Comparison of ENCODE assay signal across 2 cellular contexts in the genomic region with DNA sequence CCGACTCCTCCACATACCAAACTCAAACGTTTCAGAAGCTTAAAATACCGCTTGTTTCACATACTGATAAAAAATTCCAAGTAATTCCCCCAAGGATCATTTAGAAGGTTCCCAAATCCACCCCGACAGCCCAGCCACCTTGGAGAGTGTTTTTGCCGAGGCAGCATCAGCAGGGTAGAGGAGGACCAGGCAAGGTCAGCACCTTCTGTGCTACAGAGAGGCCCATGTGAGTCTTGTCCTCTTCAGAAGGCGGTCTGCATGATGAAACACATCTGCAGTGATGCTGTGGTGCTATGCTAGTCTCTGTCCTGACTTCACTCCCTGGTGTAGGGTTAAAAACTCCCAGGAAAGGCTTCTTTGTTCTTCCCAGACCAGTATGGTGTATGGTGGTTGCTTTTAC.
TF ChIP-seq lines count a peak whose summit lies in the region.

No MANE protein-coding gene starts in this region.

TF ChIP-seq in GM23338, 12 proteins besides CTCF, POLR2A, EP300 and RAD21 (continued from another document):
- TF ChIP-seq, protein P1, sequence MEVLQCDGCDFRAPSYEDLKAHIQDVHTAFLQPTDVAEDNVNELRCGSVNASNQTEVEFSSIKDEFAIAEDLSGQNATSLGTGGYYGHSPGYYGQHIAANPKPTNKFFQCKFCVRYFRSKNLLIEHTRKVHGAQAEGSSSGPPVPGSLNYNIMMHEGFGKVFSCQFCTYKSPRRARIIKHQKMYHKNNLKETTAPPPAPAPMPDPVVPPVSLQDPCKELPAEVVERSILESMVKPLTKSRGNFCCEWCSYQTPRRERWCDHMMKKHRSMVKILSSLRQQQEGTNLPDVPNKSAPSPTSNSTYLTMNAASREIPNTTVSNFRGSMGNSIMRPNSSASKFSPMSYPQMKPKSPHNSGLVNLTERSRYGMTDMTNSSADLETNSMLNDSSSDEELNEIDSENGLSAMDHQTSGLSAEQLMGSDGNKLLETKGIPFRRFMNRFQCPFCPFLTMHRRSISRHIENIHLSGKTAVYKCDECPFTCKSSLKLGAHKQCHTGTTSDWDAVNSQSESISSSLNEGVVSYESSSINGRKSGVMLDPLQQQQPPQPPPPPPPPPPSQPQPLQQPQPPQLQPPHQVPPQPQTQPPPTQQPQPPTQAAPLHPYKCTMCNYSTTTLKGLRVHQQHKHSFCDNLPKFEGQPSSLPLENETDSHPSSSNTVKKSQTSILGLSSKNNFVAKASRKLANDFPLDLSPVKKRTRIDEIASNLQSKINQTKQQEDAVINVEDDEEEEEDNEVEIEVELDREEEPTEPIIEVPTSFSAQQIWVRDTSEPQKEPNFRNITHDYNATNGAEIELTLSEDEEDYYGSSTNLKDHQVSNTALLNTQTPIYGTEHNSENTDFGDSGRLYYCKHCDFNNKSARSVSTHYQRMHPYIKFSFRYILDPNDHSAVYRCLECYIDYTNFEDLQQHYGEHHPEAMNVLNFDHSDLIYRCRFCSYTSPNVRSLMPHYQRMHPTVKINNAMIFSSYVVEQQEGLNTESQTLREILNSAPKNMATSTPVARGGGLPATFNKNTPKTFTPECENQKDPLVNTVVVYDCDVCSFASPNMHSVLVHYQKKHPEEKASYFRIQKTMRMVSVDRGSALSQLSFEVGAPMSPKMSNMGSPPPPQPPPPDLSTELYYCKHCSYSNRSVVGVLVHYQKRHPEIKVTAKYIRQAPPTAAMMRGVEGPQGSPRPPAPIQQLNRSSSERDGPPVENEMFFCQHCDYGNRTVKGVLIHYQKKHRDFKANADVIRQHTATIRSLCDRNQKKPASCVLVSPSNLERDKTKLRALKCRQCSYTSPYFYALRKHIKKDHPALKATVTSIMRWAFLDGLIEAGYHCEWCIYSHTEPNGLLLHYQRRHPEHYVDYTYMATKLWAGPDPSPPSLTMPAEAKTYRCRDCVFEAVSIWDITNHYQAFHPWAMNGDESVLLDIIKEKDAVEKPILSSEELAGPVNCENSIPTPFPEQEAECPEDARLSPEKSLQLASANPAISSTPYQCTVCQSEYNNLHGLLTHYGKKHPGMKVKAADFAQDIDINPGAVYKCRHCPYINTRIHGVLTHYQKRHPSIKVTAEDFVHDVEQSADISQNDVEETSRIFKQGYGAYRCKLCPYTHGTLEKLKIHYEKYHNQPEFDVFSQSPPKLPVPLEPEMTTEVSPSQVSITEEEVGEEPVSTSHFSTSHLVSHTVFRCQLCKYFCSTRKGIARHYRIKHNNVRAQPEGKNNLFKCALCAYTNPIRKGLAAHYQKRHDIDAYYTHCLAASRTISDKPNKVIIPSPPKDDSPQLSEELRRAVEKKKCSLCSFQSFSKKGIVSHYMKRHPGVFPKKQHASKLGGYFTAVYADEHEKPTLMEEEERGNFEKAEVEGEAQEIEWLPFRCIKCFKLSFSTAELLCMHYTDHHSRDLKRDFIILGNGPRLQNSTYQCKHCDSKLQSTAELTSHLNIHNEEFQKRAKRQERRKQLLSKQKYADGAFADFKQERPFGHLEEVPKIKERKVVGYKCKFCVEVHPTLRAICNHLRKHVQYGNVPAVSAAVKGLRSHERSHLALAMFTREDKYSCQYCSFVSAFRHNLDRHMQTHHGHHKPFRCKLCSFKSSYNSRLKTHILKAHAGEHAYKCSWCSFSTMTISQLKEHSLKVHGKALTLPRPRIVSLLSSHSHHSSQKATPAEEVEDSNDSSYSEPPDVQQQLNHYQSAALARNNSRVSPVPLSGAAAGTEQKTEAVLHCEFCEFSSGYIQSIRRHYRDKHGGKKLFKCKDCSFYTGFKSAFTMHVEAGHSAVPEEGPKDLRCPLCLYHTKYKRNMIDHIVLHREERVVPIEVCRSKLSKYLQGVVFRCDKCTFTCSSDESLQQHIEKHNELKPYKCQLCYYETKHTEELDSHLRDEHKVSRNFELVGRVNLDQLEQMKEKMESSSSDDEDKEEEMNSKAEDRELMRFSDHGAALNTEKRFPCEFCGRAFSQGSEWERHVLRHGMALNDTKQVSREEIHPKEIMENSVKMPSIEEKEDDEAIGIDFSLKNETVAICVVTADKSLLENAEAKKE (CRISPR knock-in tag; IDR thresholded peaks at IDR 0.05) = no peak
- no peak for TF ChIP-seq CREB1 (CRISPR knock-in tag; IDR thresholded peaks at IDR 0.05; ENCODE audit: low read depth)
- no peak for TF ChIP-seq EZH2phosphoT487 (IDR thresholded peaks at IDR 0.05; ENCODE audit: unreplicated experiment)
- TF ChIP-seq STAT1 (IDR thresholded peaks at IDR 0.05; ENCODE audit: unreplicated experiment) = no peak
- no peak for TF ChIP-seq ZNF331 (CRISPR knock-in tag; IDR thresholded peaks at IDR 0.05; ENCODE audit: low read depth)
- TF ChIP-seq POLR2AphosphoS5 (IDR thresholded peaks at IDR 0.05; ENCODE audit: low read depth) = no peak
- TF ChIP-seq, protein P2, sequence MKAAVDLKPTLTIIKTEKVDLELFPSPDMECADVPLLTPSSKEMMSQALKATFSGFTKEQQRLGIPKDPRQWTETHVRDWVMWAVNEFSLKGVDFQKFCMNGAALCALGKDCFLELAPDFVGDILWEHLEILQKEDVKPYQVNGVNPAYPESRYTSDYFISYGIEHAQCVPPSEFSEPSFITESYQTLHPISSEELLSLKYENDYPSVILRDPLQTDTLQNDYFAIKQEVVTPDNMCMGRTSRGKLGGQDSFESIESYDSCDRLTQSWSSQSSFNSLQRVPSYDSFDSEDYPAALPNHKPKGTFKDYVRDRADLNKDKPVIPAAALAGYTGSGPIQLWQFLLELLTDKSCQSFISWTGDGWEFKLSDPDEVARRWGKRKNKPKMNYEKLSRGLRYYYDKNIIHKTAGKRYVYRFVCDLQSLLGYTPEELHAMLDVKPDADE (IDR thresholded peaks at IDR 0.05) = no peak
- TF ChIP-seq, protein P3, sequence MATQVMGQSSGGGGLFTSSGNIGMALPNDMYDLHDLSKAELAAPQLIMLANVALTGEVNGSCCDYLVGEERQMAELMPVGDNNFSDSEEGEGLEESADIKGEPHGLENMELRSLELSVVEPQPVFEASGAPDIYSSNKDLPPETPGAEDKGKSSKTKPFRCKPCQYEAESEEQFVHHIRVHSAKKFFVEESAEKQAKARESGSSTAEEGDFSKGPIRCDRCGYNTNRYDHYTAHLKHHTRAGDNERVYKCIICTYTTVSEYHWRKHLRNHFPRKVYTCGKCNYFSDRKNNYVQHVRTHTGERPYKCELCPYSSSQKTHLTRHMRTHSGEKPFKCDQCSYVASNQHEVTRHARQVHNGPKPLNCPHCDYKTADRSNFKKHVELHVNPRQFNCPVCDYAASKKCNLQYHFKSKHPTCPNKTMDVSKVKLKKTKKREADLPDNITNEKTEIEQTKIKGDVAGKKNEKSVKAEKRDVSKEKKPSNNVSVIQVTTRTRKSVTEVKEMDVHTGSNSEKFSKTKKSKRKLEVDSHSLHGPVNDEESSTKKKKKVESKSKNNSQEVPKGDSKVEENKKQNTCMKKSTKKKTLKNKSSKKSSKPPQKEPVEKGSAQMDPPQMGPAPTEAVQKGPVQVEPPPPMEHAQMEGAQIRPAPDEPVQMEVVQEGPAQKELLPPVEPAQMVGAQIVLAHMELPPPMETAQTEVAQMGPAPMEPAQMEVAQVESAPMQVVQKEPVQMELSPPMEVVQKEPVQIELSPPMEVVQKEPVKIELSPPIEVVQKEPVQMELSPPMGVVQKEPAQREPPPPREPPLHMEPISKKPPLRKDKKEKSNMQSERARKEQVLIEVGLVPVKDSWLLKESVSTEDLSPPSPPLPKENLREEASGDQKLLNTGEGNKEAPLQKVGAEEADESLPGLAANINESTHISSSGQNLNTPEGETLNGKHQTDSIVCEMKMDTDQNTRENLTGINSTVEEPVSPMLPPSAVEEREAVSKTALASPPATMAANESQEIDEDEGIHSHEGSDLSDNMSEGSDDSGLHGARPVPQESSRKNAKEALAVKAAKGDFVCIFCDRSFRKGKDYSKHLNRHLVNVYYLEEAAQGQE (IDR thresholded peaks at IDR 0.05; ENCODE audit: unreplicated experiment) = no peak
- TF ChIP-seq JUNB (IDR thresholded peaks at IDR 0.05; ENCODE audit: unreplicated experiment) = no peak
- no peak for TF ChIP-seq NANOG (IDR thresholded peaks at IDR 0.05; ENCODE audit: borderline replicate concordance)

TF ChIP-seq in K562, 482 proteins besides CTCF, POLR2A, EP300 and RAD21 (continued from another document):
- TF ChIP-seq C11orf30 (IDR thresholded peaks at IDR 0.05; ENCODE audit: low read depth) (0 out of 2 replicates have a peak, but pooled peaks have one; percentile 4), CEBPG (CRISPR knock-in tag; IDR thresholded peaks at IDR 0.05) (peak; percentile 24; the same call in 1 of the 2 replicates), CEBPG (tag; conservative IDR thresholded peaks at IDR 0.05 in 1 of 2, IDR thresholded peaks at IDR 0.05 in 1 of 2) (no peak), HNRNPLL (IDR thresholded peaks at IDR 0.05; ENCODE audit: low read depth, low read length, poor library complexity, severe bottlenecking) (no peak)
- TF ChIP-seq, protein P4, sequence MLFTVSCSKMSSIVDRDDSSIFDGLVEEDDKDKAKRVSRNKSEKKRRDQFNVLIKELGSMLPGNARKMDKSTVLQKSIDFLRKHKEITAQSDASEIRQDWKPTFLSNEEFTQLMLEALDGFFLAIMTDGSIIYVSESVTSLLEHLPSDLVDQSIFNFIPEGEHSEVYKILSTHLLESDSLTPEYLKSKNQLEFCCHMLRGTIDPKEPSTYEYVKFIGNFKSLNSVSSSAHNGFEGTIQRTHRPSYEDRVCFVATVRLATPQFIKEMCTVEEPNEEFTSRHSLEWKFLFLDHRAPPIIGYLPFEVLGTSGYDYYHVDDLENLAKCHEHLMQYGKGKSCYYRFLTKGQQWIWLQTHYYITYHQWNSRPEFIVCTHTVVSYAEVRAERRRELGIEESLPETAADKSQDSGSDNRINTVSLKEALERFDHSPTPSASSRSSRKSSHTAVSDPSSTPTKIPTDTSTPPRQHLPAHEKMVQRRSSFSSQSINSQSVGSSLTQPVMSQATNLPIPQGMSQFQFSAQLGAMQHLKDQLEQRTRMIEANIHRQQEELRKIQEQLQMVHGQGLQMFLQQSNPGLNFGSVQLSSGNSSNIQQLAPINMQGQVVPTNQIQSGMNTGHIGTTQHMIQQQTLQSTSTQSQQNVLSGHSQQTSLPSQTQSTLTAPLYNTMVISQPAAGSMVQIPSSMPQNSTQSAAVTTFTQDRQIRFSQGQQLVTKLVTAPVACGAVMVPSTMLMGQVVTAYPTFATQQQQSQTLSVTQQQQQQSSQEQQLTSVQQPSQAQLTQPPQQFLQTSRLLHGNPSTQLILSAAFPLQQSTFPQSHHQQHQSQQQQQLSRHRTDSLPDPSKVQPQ (CRISPR knock-in tag; IDR thresholded peaks at IDR 0.05; ENCODE audit: borderline replicate concordance) = no peak
